21 cellular contexts compared by ENCODE assay signal in genomic region chr12:31250179-31250578, GRCh38.
"Had no signal": no experiment of that assay in that cellular context is flagged by ENCODE, and none has a peak within 500 bp of the region (broad histone marks: within the 10 kb centered on the region; RNA-seq: fewer than 3 reads in every experiment).

No MANE protein-coding gene starts in this region.

- H3K27me3 Mint-ChIP-seq: stimulated activated memory B cell treated with anti-CD40 and anti-IgM and Interleukin-4, amounts not matched to agents 10 μg/mL and 1 μg/mL and 100 μg/mL, for 72 hours; stimulated activated naive CD8-positive, alpha-beta T cell treated with anti-CD3 and anti-CD28 coated beads, Interleukin-15, Interleukin-2, amounts not matched to agents 100 ng/mL and 50 ng/mL, for 24 hours had no signal

- H3K4me1 ChIP-seq: parathyroid adenoma, prostate gland, right lobe of liver, tibial nerve had no signal

- H3K79me2 ChIP-seq: hepatocyte, parathyroid adenoma had no signal

- H3K4me1 Mint-ChIP-seq: naive thymus-derived CD4-positive, alpha-beta T cell; nephron progenitor cell had no signal

- ATAC-seq: effector memory CD8-positive, alpha-beta T cell; foreskin keratinocyte; left colon; left ventricle myocardium superior; naive thymus-derived CD4-positive, alpha-beta T cell; right lobe of liver; stimulated activated memory B cell treated with anti-CD40 and anti-IgM and Interleukin-4, amounts not matched to agents 10 μg/mL and 1 μg/mL and 100 μg/mL, for 72 hours had no signal

- H3K9me3 ChIP-seq: prostate gland, right lobe of liver, tibial nerve had no signal

- H3K27ac Mint-ChIP-seq: effector memory CD8-positive, alpha-beta T cell; naive thymus-derived CD4-positive, alpha-beta T cell; nephron progenitor cell; stimulated activated memory B cell treated with anti-CD40 and anti-IgM and Interleukin-4, amounts not matched to agents 10 μg/mL and 1 μg/mL and 100 μg/mL, for 72 hours; stimulated activated naive CD8-positive, alpha-beta T cell treated with anti-CD3 and anti-CD28 coated beads, Interleukin-15, Interleukin-2, amounts not matched to agents 100 ng/mL and 50 ng/mL, for 24 hours had no signal

- H3K4me2 ChIP-seq: hepatocyte had no signal

- H3K9me3 Mint-ChIP-seq: effector memory CD8-positive, alpha-beta T cell; naive thymus-derived CD4-positive, alpha-beta T cell; nephron progenitor cell; stimulated activated memory B cell treated with anti-CD40 and anti-IgM and Interleukin-4, amounts not matched to agents 10 μg/mL and 1 μg/mL and 100 μg/mL, for 72 hours; stimulated activated naive CD8-positive, alpha-beta T cell treated with anti-CD3 and anti-CD28 coated beads, Interleukin-15, Interleukin-2, amounts not matched to agents 100 ng/mL and 50 ng/mL, for 24 hours had no signal

- H3K27ac ChIP-seq: foreskin keratinocyte, hepatocyte, parathyroid adenoma, prostate gland, right lobe of liver, tibial nerve had no signal

- H3K36me3 Mint-ChIP-seq: naive thymus-derived CD4-positive, alpha-beta T cell; stimulated activated memory B cell treated with anti-CD40 and anti-IgM and Interleukin-4, amounts not matched to agents 10 μg/mL and 1 μg/mL and 100 μg/mL, for 72 hours had no signal

- H3K4me3 Mint-ChIP-seq: effector memory CD8-positive, alpha-beta T cell; naive thymus-derived CD4-positive, alpha-beta T cell; nephron progenitor cell; stimulated activated memory B cell treated with anti-CD40 and anti-IgM and Interleukin-4, amounts not matched to agents 10 μg/mL and 1 μg/mL and 100 μg/mL, for 72 hours; stimulated activated naive CD8-positive, alpha-beta T cell treated with anti-CD3 and anti-CD28 coated beads, Interleukin-15, Interleukin-2, amounts not matched to agents 100 ng/mL and 50 ng/mL, for 24 hours had no signal

- H3K4me3 ChIP-seq: hepatocyte, lung, prostate gland, right lobe of liver, tibial nerve had no signal

- H3K36me3 ChIP-seq: prostate gland, right lobe of liver, tibial nerve had no signal

- H2AFZ ChIP-seq: hepatocyte, parathyroid adenoma had no signal

- H3K27me3 ChIP-seq: foreskin keratinocyte, hepatocyte, right lobe of liver, tibial nerve had no signal

- H3K9ac ChIP-seq: parathyroid adenoma had no signal

- DNase-seq: cortex of kidney; effector memory CD8-positive, alpha-beta T cell; erythroblast; foreskin keratinocyte; head of caudate nucleus; left colon; left ventricle myocardium superior; mesenchymal stem cell; naive thymus-derived CD4-positive, alpha-beta T cell; nephron progenitor cell; right lobe of liver; stimulated activated CD4-positive, alpha-beta T cell treated with anti-CD3 and anti-CD28 coated beads, Interleukin-15, amount 100 ng/mL, for 24 hours; stimulated activated CD4-positive, alpha-beta T cell treated with anti-CD3 and anti-CD28 coated beads, Interleukin-1b, Interleukin-23, amount 100 ng/mL, for 48 hours; stimulated activated CD4-positive, alpha-beta T cell treated with anti-CD3 and anti-CD28 coated beads, Interleukin-4, amount 100 ng/mL, for 24 hours had no signal
